In genomic region chr11:1769304-1769936, GRCh38 we compare ENCODE assay signal across 9 cellular contexts. TPM values are rescaled to one million over a fixed set of nuclear protein-coding genes. Genes with fewer than 3 reads are reported as not detected.
A peak's percentile ranks its signal among the peaks of the same experiment; 100 is the strongest.
DNase-seq lines count a peak whose midpoint lies in the region; ATAC-seq and TF ChIP-seq lines count a peak whose summit lies in the region.
"Not testable (repeated sequence)": the region's sequence is repeated elsewhere in the genome, so short reads cannot be mapped to it uniquely, and the experiment has no call there.
"Had no signal": no experiment of that assay in that cellular context is flagged by ENCODE, and none has a peak within 500 bp of the region (broad histone marks: within the 10 kb centered on the region; RNA-seq: fewer than 3 reads in every experiment).

No MANE protein-coding gene starts in this region.

- H3K9ac ChIP-seq in IMR-90 (ENCODE audit: low read depth, low read length); PC-3 (ENCODE audit: low read length); mucosa of rectum (ENCODE audit: low read depth in 1 of 2, low read length in 2 of 2): not testable (repeated sequence)

- peaks cover 12% of the 10 kb centered on the region for H3K4me1 ChIP-seq in CD4-positive, CD25-positive, alpha-beta regulatory T cell (ENCODE audit: control insufficient read depth, insufficient read depth, low read length, poor library complexity, severe bottlenecking)
- H3K4me1 ChIP-seq in IMR-90 (ENCODE audit: control insufficient read depth, insufficient read depth, low read length) (peaks cover 14% of the 10 kb centered on the region), PC-3 (ENCODE audit: insufficient read depth, low read length) (peaks cover 33% of the 10 kb centered on the region), mucosa of rectum (ENCODE audit: control insufficient read depth in 2 of 2, insufficient read depth in 2 of 2, low read length in 2 of 2) (peaks cover 13 to 23% of the 10 kb centered on the region in 2 donors), stomach (peaks cover 10 to 34% (median 16%) of the 10 kb centered on the region in 4 donors)

- CTCF ChIA-PET in IMR-90 (lab: Yijun Ruan, JAX); PC-3 (lab: Charles Lee); activated CD4-positive, alpha-beta T cell treated with anti-CD3 and anti-CD28 coated beads for 36 hours (lab: Charles Lee): not testable (repeated sequence)

- peaks cover 5 to 33% (median 10%) of the 10 kb centered on the region in 4 donors for H3K4me1 Mint-ChIP-seq in CD4-positive, CD25-positive, alpha-beta regulatory T cell
- H3K4me1 Mint-ChIP-seq in activated CD4-positive, alpha-beta T cell treated with anti-CD3 and anti-CD28 coated beads for 36 hours, result peaks cover 20% of the 10 kb centered on the region

- 60% methylated on average over 1 of the region's 9 CpGs; no CpG with 5 or more reads in 1 of the 2 experiments for WGBS in IMR-90 (ENCODE audit: extremely low coverage in 2 of 2, insufficient read length in 1 of 2), 2 experiments
- 73 to 90% (median 87%) methylated on average over 9 of the region's 9 CpGs for WGBS in stomach, 5 donors

- TF ChIP-seq POLR2A in IMR-90 (IDR thresholded peaks at IDR 0.05; ENCODE audit: low read depth, low read length); stomach (IDR thresholded peaks at IDR 0.05): not testable (repeated sequence)

- DNase-seq in CD4-positive, CD25-positive, alpha-beta regulatory T cell, result not testable (repeated sequence)
- DNase-seq in IMR-90 (peak; percentile 36), PC-3 (peak; percentile 60), brain microvascular endothelial cell (peak; percentile 29), cardiac septum (ENCODE audit: low spot score) (peak; percentile 29), stomach (peak; percentile 23)
- DNase-seq in activated CD4-positive, alpha-beta T cell treated with anti-CD3 and anti-CD28 coated beads for 36 hours, result peak; percentile 10

- H3K9me3 Mint-ChIP-seq in CD4-positive, CD25-positive, alpha-beta regulatory T cell; activated CD4-positive, alpha-beta T cell treated with anti-CD3 and anti-CD28 coated beads for 36 hours (ENCODE audit: low read depth): not testable (repeated sequence)

- not testable (repeated sequence) for H3K27me3 ChIP-seq in CD4-positive, CD25-positive, alpha-beta regulatory T cell (ENCODE audit: control insufficient read depth, insufficient read depth, low read length); IMR-90 (ENCODE audit: control insufficient read depth, insufficient read depth, low read length); PC-3 (ENCODE audit: low read length); brain microvascular endothelial cell (replicated peaks); mucosa of rectum (ENCODE audit: control insufficient read depth in 2 of 2, insufficient read depth in 2 of 2, low read length in 2 of 2); stomach

- not testable (repeated sequence) for H3K79me1 ChIP-seq in IMR-90 (ENCODE audit: low read depth in 1 of 2, low read length in 2 of 2)

- peak overlapping the region in 2 of 3 donors; percentile 43 to 47 for H3K27ac Mint-ChIP-seq in CD4-positive, CD25-positive, alpha-beta regulatory T cell
- not testable (repeated sequence) for H3K27ac Mint-ChIP-seq in activated CD4-positive, alpha-beta T cell treated with anti-CD3 and anti-CD28 coated beads for 36 hours

- not testable (repeated sequence) for H3K9me1 ChIP-seq in IMR-90 (ENCODE audit: insufficient read depth, low read length)

- H3F3A ChIP-seq in PC-3 (ENCODE audit: low read length, unreplicated experiment), result not testable (repeated sequence)

- not testable (repeated sequence) for BruUV-seq in IMR-90 (replicated peaks; lab: Mats Ljungman, UMichigan); PC-3 (replicated peaks; lab: Mats Ljungman, UMichigan)

- H4K20me1 ChIP-seq in IMR-90 (ENCODE audit: insufficient read depth, low read length); PC-3 (ENCODE audit: low read length): not testable (repeated sequence)

- POLR2A ChIA-PET in IMR-90 (lab: Charles Lee; ENCODE audit: unreplicated experiment); PC-3 (lab: Charles Lee; ENCODE audit: unreplicated experiment); activated CD4-positive, alpha-beta T cell treated with anti-CD3 and anti-CD28 coated beads for 36 hours (lab: Charles Lee): not testable (repeated sequence)

- dilution Hi-C loops in IMR-90 (cut with HindIII; ENCODE audit: low sequenced_read_pairs, unreplicated experiment), result not testable (repeated sequence)

- not testable (repeated sequence) for H2BK5ac ChIP-seq in IMR-90 (ENCODE audit: low read depth, low read length, poor library complexity, severe bottlenecking)

- not testable (repeated sequence) for TF ChIP-seq CTCF in IMR-90 (conservative IDR thresholded peaks at IDR 0.05; ENCODE audit: low read depth, low read length); PC-3 (conservative IDR thresholded peaks at IDR 0.05; ENCODE audit: low read depth, low read length); brain microvascular endothelial cell (IDR thresholded peaks at IDR 0.05; ENCODE audit: low read depth, low read length, missing control alignments); stomach (IDR thresholded peaks at IDR 0.05)

- H3K27me3 Mint-ChIP-seq in CD4-positive, CD25-positive, alpha-beta regulatory T cell; activated CD4-positive, alpha-beta T cell treated with anti-CD3 and anti-CD28 coated beads for 36 hours: not testable (repeated sequence)

- H3K36me3 Mint-ChIP-seq in CD4-positive, CD25-positive, alpha-beta regulatory T cell; activated CD4-positive, alpha-beta T cell treated with anti-CD3 and anti-CD28 coated beads for 36 hours (ENCODE audit: low read depth): not testable (repeated sequence)

- not testable (repeated sequence) for H3K4ac ChIP-seq in IMR-90 (ENCODE audit: low read depth, low read length)

- not testable (repeated sequence) for H3K4me3 Mint-ChIP-seq in CD4-positive, CD25-positive, alpha-beta regulatory T cell; activated CD4-positive, alpha-beta T cell treated with anti-CD3 and anti-CD28 coated beads for 36 hours

- not testable (repeated sequence) for H2BK15ac ChIP-seq in IMR-90 (ENCODE audit: low read depth, low read length)

- not testable (repeated sequence) for H3K14ac ChIP-seq in IMR-90 (replicated peaks; ENCODE audit: low read depth, low read length)

- not testable (repeated sequence) for H2AK9ac ChIP-seq in IMR-90 (replicated peaks; ENCODE audit: low read depth, low read length, poor library complexity)

- H3K23ac ChIP-seq in IMR-90 (ENCODE audit: low read depth, low read length), result not testable (repeated sequence)

- not testable (repeated sequence) for H2BK120ac ChIP-seq in IMR-90 (ENCODE audit: low read depth, low read length)

- H4K8ac ChIP-seq in IMR-90 (ENCODE audit: low read depth in 2 of 2, low read length in 2 of 2), result not testable (repeated sequence)

- not testable (repeated sequence) for H4K91ac ChIP-seq in IMR-90 (ENCODE audit: insufficient read depth, low read depth, low read length)

- TF ChIP-seq RAD21 in IMR-90 (IDR thresholded peaks at IDR 0.05; ENCODE audit: low read length), result not testable (repeated sequence)

- intact Hi-C loops in IMR-90 (cut with micrococcal nuclease); PC-3 (cut with micrococcal nuclease); cardiac septum (cut with DNase I); stomach (cut with DNase I; ENCODE audit: low total_unique reads): not testable (repeated sequence)
- intact Hi-C loops in activated CD4-positive, alpha-beta T cell treated with anti-CD3 and anti-CD28 coated beads for 36 hours (cut with DNase I, micrococcal nuclease), result loop anchor here in 1 of 2 experiments (10.0 kb wide), 1 partner anchor 925 kb away; the partner anchor contains the start of genes POLR2L and TSPAN4

- not testable (repeated sequence) for H3K4me2 ChIP-seq in IMR-90 (ENCODE audit: low read depth, low read length)
- 0 out of 2 replicates have a peak overlapping the region, but pooled peaks have one; percentile 10 for H3K4me2 ChIP-seq in PC-3 (ENCODE audit: low read length)

- H3K9me3 ChIP-seq in CD4-positive, CD25-positive, alpha-beta regulatory T cell (ENCODE audit: control insufficient read depth in 2 of 2, low read length in 2 of 2); IMR-90 (ENCODE audit: control insufficient read depth, insufficient read depth, low read length); PC-3 (ENCODE audit: low read length); mucosa of rectum (ENCODE audit: control insufficient read depth in 2 of 2, low read length in 2 of 2); stomach: not testable (repeated sequence)

- not testable (repeated sequence) for H2AK5ac ChIP-seq in IMR-90 (ENCODE audit: low read depth, low read length)

- in situ Hi-C loops in IMR-90 (cut with MboI; ENCODE audit: low sequenced_read_pairs); brain microvascular endothelial cell (cut with HindIII; ENCODE audit: low pct_ligation_motif_present, low sequenced_read_pairs): not testable (repeated sequence)

- not testable (repeated sequence) for H3K4me3 ChIP-seq in CD4-positive, CD25-positive, alpha-beta regulatory T cell (ENCODE audit: low read depth, low read length); IMR-90 (ENCODE audit: insufficient read depth, low read depth, low read length); PC-3 (ENCODE audit: low read length); brain microvascular endothelial cell (ENCODE audit: low read depth, low read length); mucosa of rectum (ENCODE audit: low read length in 2 of 2); stomach

- not testable (repeated sequence) for H3K18ac ChIP-seq in IMR-90 (ENCODE audit: low read depth, low read length)

- H4K5ac ChIP-seq in IMR-90 (ENCODE audit: low read depth, low read length), result not testable (repeated sequence)

- not testable (repeated sequence) for H2BK20ac ChIP-seq in IMR-90 (ENCODE audit: low read depth, low read length)

- H3K56ac ChIP-seq in IMR-90 (ENCODE audit: extremely low read depth, insufficient read depth, low read length), result not testable (repeated sequence)

- not testable (repeated sequence) for TF ChIP-seq EP300 in stomach (IDR thresholded peaks at IDR 0.05)

- H3K36me3 ChIP-seq in CD4-positive, CD25-positive, alpha-beta regulatory T cell (ENCODE audit: control insufficient read depth, insufficient read depth, low read length); IMR-90 (ENCODE audit: control insufficient read depth, insufficient read depth, low read length); PC-3 (ENCODE audit: low read depth, low read length); brain microvascular endothelial cell (replicated peaks); mucosa of rectum (ENCODE audit: control insufficient read depth in 2 of 2, insufficient read depth in 2 of 2, low read length in 2 of 2); stomach: not testable (repeated sequence)

- ATAC-seq in CD4-positive, CD25-positive, alpha-beta regulatory T cell (ENCODE audit: low read depth in 2 of 2); IMR-90 (ENCODE audit: low read depth); PC-3; activated CD4-positive, alpha-beta T cell treated with anti-CD3 and anti-CD28 coated beads for 36 hours: not testable (repeated sequence)

- not testable (repeated sequence) for H2AFZ ChIP-seq in IMR-90 (replicated peaks; ENCODE audit: low read length, poor library complexity); PC-3 (ENCODE audit: low read length)

- H3K9me2 ChIP-seq in PC-3 (replicated peaks; ENCODE audit: low read length), result not testable (repeated sequence)

- not testable (repeated sequence) for H3K79me2 ChIP-seq in PC-3 (ENCODE audit: low read length)

- H3K27ac ChIP-seq in CD4-positive, CD25-positive, alpha-beta regulatory T cell (ENCODE audit: insufficient read depth, low read length, poor library complexity, severe bottlenecking); IMR-90 (ENCODE audit: insufficient read depth, low read length); PC-3 (ENCODE audit: low read length); brain microvascular endothelial cell; stomach: not testable (repeated sequence)
- H3K27ac ChIP-seq in mucosa of rectum (ENCODE audit: low read depth in 2 of 2, low read length in 2 of 2), result peak overlapping the region; percentile 17 to 68

RNA-seq across cellular contexts. Expression of gene CTSD, which starts 5.7 kb away (rescaled TPM):
- 104 TPM for total RNA-seq in CD4-positive, CD25-positive, alpha-beta regulatory T cell
- polyA plus RNA-seq in CD4-positive, CD25-positive, alpha-beta regulatory T cell, result 100 to 1,000 TPM; 147 to 175 (median 155) TPM
- total RNA-seq in IMR-90 (2012; rRNA removed) (38.3 and 39.8 TPM in 2 replicates), PC-3 (2014; rRNA removed) (308 and 358 TPM in 2 replicates), cardiac septum (521 TPM), stomach (100 to 1,000 TPM; 115 to 590 (median 210) TPM)
- polyA plus RNA-seq in IMR-90 (2012; rRNA removed) (151 and 166 TPM in 2 replicates), stomach (100 to 1,000 TPM; 173 to 538 (median 529) TPM)
- 140 and 321 TPM in 2 replicates for polyA plus RNA-seq in IMR-90 (2012; cell fraction: cytosol; rRNA removed)
- 89.3 and 187 TPM in 2 replicates for polyA plus RNA-seq in IMR-90 (2012; cell fraction: nucleus; rRNA removed; ENCODE audit: low replicate concordance)
- total RNA-seq in activated CD4-positive, alpha-beta T cell treated with anti-CD3 and anti-CD28 coated beads for 36 hours, result 10 to 100 TPM; 38.8 to 41.5 TPM

RNA-seq across cellular contexts. Expression of gene IFITM10, which starts 19.0 kb away (rescaled TPM):
- total RNA-seq in CD4-positive, CD25-positive, alpha-beta regulatory T cell, result 2.4 TPM
- not detected for polyA plus RNA-seq in CD4-positive, CD25-positive, alpha-beta regulatory T cell
- total RNA-seq in IMR-90 (2012; rRNA removed) (under 0.01 and 0.18 TPM in 2 replicates), PC-3 (2014; rRNA removed) (0.58 and 1.4 TPM in 2 replicates), cardiac septum (2.0 TPM), stomach (under 1 TPM in 1 of 5 donors, not detected in 4; 0.72 TPM)
- polyA plus RNA-seq in IMR-90 (2012; rRNA removed) (0.15 and 0.59 TPM in 2 replicates), stomach (1 to 10 TPM in 1 of 3 donors, under 1 TPM in 2; 0.19 to 1.1 (median 0.95) TPM)
- 0.08 and 0.32 TPM in 2 replicates for polyA plus RNA-seq in IMR-90 (2012; cell fraction: cytosol; rRNA removed)
- 0.68 and 1.2 TPM in 2 replicates for polyA plus RNA-seq in IMR-90 (2012; cell fraction: nucleus; rRNA removed; ENCODE audit: low replicate concordance)
- total RNA-seq in activated CD4-positive, alpha-beta T cell treated with anti-CD3 and anti-CD28 coated beads for 36 hours, result under 1 TPM in 1 of 2 experiments, not detected in 1; 0.21 TPM
- total RNA-seq: SK-MEL-5 had no signal
